In genomic region chr17:19014628-19015215, GRCh38 we compare ENCODE assay signal across 18 cellular contexts. TPM values are rescaled to one million over a fixed set of nuclear protein-coding genes. Genes with fewer than 3 reads are reported as not detected.
"Had no signal": no experiment of that assay in that cellular context is flagged by ENCODE, and none has a peak within 500 bp of the region (broad histone marks: within the 10 kb centered on the region; RNA-seq: fewer than 3 reads in every experiment).

No MANE protein-coding gene starts in this region.

- H3K4me1 ChIP-seq: ascending aorta, gastrocnemius medialis, right lobe of liver had no signal

- H3K4me3 ChIP-seq: ascending aorta, cardiac muscle cell, colonic mucosa, gastrocnemius medialis, hepatocyte, right lobe of liver, transverse colon had no signal

- H3K36me3 ChIP-seq: ascending aorta, cardiac muscle cell, colonic mucosa, gastrocnemius medialis, right lobe of liver, transverse colon had no signal

- H3K9me3 ChIP-seq: ascending aorta, colonic mucosa, gastrocnemius medialis, right lobe of liver, transverse colon had no signal

- ATAC-seq: gastrocnemius medialis; naive thymus-derived CD8-positive, alpha-beta T cell; right lobe of liver; stimulated activated naive B cell treated with anti-CD40 and anti-IgM and Interleukin-4, amounts not matched to agents 10 μg/mL and 1 μg/mL and 100 μg/mL, for 72 hours had no signal

- H3K27ac ChIP-seq: ascending aorta, cardiac muscle cell, colonic mucosa, gastrocnemius medialis, hepatocyte, right lobe of liver, transverse colon had no signal

- DNase-seq: activated CD4-positive, alpha-beta T cell treated with anti-CD3 and anti-CD28 coated beads, Interleukin-2, amount 10 ng/mL, durations not matched to agents 7 days and 5 days; activated CD4-positive, CD25-positive, alpha-beta regulatory T cell; activated naive CD8-positive, alpha-beta T cell treated with anti-CD3 and anti-CD28 coated beads for 36 hours; activated T-cell treated with anti-CD3 and anti-CD28 coated beads for 4 hours; colonic mucosa; gastrocnemius medialis; kidney glomerular epithelial cell; naive thymus-derived CD8-positive, alpha-beta T cell; nucleus accumbens; stimulated activated CD4-positive, alpha-beta T cell treated with anti-CD3 and anti-CD28 coated beads, Interleukin-1b, Interleukin-23, amount 100 ng/mL, for 48 hours; stimulated activated naive B cell treated with anti-CD40 and anti-IgM and Interleukin-4, amounts not matched to agents 10 μg/mL and 1 μg/mL and 100 μg/mL, for 72 hours; T-helper 2 cell; transverse colon had no signal

- H3K27me3 ChIP-seq: ascending aorta, cardiac muscle cell, colonic mucosa, gastrocnemius medialis, hepatocyte, right lobe of liver, transverse colon had no signal

RNA-seq across cellular contexts. Expression of gene GRAP, which starts 32.0 kb away (rescaled TPM):
- total RNA-seq: fibroblast of lung, hepatocyte had no signal
- polyA plus RNA-seq: cardiac muscle cell had no signal
